ENCODE assay signal across 1 cellular context in genomic region chr11:46594785-46595184, GRCh38.
TF ChIP-seq lines count a peak whose summit lies in the region.

No MANE protein-coding gene starts in this region.

TF ChIP-seq in HepG2, 621 proteins besides CTCF, POLR2A, EP300 and RAD21:
- 0 out of 2 replicates have a peak, but pooled peaks have one; percentile 22 for TF ChIP-seq ZNF280D (CRISPR knock-in tag; IDR thresholded peaks at IDR 0.05)
- 0 out of 2 replicates have a peak, but pooled peaks have one; percentile 13 for TF ChIP-seq PHF8 (CRISPR knock-in tag; IDR thresholded peaks at IDR 0.05)
- TF ChIP-seq HDAC2 (CRISPR knock-in tag; IDR thresholded peaks at IDR 0.05) = 0 out of 2 replicates have a peak, but pooled peaks have one; percentile 3
- TF ChIP-seq ETS1 (CRISPR knock-in tag; IDR thresholded peaks at IDR 0.05) = no peak
- TF ChIP-seq ZFYVE20 (CRISPR knock-in tag; IDR thresholded peaks at IDR 0.05; ENCODE audit: borderline replicate concordance, low read depth) = no peak
- TF ChIP-seq ZBTB25 (CRISPR knock-in tag; IDR thresholded peaks at IDR 0.05) = peak; percentile 2; the same call in 1 of the 2 replicates
- TF ChIP-seq DMAP1 (CRISPR knock-in tag; IDR thresholded peaks at IDR 0.05) = 0 out of 2 replicates have a peak, but pooled peaks have one; percentile 5
- TF ChIP-seq SOX13 (IDR thresholded peaks at IDR 0.05) = no peak
- 0 out of 4 replicates have a peak, but pooled peaks of 1 of the 2 experiments have one; percentile 6 for TF ChIP-seq SOX13 (CRISPR knock-in tag; conservative IDR thresholded peaks at IDR 0.05 in 1 of 2, IDR thresholded peaks at IDR 0.05 in 1 of 2)
- no peak for TF ChIP-seq ZBTB7A (CRISPR knock-in tag; IDR thresholded peaks at IDR 0.05)
- TF ChIP-seq ZNF441 (CRISPR knock-in tag; IDR thresholded peaks at IDR 0.05; ENCODE audit: borderline replicate concordance) = no peak
- 0 out of 2 replicates have a peak, but pooled peaks have one; percentile 34 for TF ChIP-seq RCOR2 (CRISPR knock-in tag; IDR thresholded peaks at IDR 0.05)
- TF ChIP-seq ZNF142 (CRISPR knock-in tag; IDR thresholded peaks at IDR 0.05) = 0 out of 2 replicates have a peak, but pooled peaks have one; percentile 47
